In the genomic region with DNA sequence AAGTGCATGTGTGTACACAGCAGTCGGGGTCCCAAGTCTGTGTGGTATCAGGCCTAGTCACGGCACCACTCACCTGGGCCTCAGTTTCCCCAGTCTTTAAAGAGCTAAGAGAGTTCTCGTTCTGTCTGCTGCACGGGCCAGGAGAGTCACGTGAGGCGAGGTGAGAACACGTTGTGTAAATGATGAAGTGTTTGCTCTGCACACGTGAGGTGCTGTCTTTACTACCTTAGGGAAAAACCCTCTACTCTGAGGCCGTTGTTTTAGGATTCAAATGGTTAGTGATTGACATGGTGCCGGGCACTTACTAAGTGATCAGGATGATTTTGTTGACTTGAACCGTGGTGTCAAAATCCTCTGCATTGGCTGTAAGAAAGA, we compare ENCODE assay signal across 10 cellular contexts.
A peak's percentile ranks its signal among the peaks of the same experiment; 100 is the strongest.
DNase-seq lines count a peak whose midpoint lies in the region; TF ChIP-seq lines count a peak whose summit lies in the region.
"Had no signal": no experiment of that assay in that cellular context is flagged by ENCODE, and none has a peak within 500 bp of the region (broad histone marks: within the 10 kb centered on the region; RNA-seq: fewer than 3 reads in every experiment).

No MANE protein-coding gene starts in this region.

- TF ChIP-seq CTCF in adrenal gland (IDR thresholded peaks at IDR 0.05) (no peak), neural progenitor cell (IDR thresholded peaks at IDR 0.05) (no peak)

- H3K27me3 Mint-ChIP-seq in neural progenitor cell (ENCODE audit: insufficient read depth, low read depth), result peaks cover 30% of the 10 kb centered on the region

- no peak overlapping the region for H3K4me2 ChIP-seq in neural progenitor cell

- H3K27me3 ChIP-seq in adrenal gland (no peaks in the 10 kb centered on the region), MG63 (no peaks in the 10 kb centered on the region), neural progenitor cell (peaks cover 100% of the 10 kb centered on the region)

- H3K4me1 ChIP-seq in adrenal gland (replicated peaks in 1 of 2) (peaks cover 32 to 59% of the 10 kb centered on the region in 2 donors), neural progenitor cell (no peaks in the 10 kb centered on the region)

- no peaks in the 10 kb centered on the region for H3K79me2 ChIP-seq in neural progenitor cell (ENCODE audit: low read depth)

- H3K36me3 ChIP-seq in adrenal gland (replicated peaks in 1 of 2), result no peaks in the 10 kb centered on the region
- H3K36me3 ChIP-seq in MG63, result peaks cover 33% of the 10 kb centered on the region
- H3K36me3 ChIP-seq in neural progenitor cell, result no peaks in the 10 kb centered on the region

- no peak overlapping the region for H3K27ac Mint-ChIP-seq in neural progenitor cell
- H3K27ac Mint-ChIP-seq: progenitor cell of endocrine pancreas had no signal

- H3F3A ChIP-seq in neural progenitor cell (ENCODE audit: low read depth), result peaks cover under 1% of the 10 kb centered on the region

- H2AFZ ChIP-seq in neural progenitor cell (replicated peaks), result no peak overlapping the region

- DNase-seq in NCI-H128 (lab: John Stamatoyannopoulos, UW; ENCODE audit: unreplicated experiment) (peak; percentile 53), adrenal gland (peak in 4 of 7 donors; percentile 6 to 47 (median 15)), islet precursor cell (peak; percentile 19), substantia nigra (lab: John Stamatoyannopoulos, UW) (no peak), MG63 (no peak), NCI-H1930 (lab: John Stamatoyannopoulos, UW) (no peak), neural progenitor cell (ENCODE audit: low spot score) (no peak)
- no peak for DNase-seq in activated CD4-positive, alpha-beta T cell treated with anti-CD3 and anti-CD28 coated beads, Interleukin-2, amount 50 U/mL, for 1 hour
- DNase-seq: NCI-H748 treated with DMSO at 0.1 percent for 48 hours had no signal

- no peak overlapping the region for H3K4me3 ChIP-seq in adrenal gland
- no peak overlapping the region for H3K4me3 ChIP-seq in MG63
- H3K4me3 ChIP-seq in neural progenitor cell, result no peak overlapping the region

- H3K27ac ChIP-seq in adrenal gland (peak overlapping the region in 2 of 5 donors; percentile 64 to 98), substantia nigra (ENCODE audit: low read depth, low read length, poor library complexity, severe bottlenecking) (peak overlapping the region; percentile 99), neural progenitor cell (no peak overlapping the region)

- H3K9me3 ChIP-seq in adrenal gland (replicated peaks in 1 of 3) (no peaks in the 10 kb centered on the region), MG63 (no peaks in the 10 kb centered on the region), neural progenitor cell (ENCODE audit: low read depth) (no peaks in the 10 kb centered on the region)

- no peak overlapping the region for H3K4me3 Mint-ChIP-seq in neural progenitor cell

- intact Hi-C loops in adrenal gland (cut with DNase I), result no loop called here

- no peak for TF ChIP-seq POLR2A in adrenal gland (IDR thresholded peaks at IDR 0.05)

- peaks cover 3% of the 10 kb centered on the region for H4K20me1 ChIP-seq in neural progenitor cell (ENCODE audit: low read depth)

- no peak overlapping the region for H3K9ac ChIP-seq in neural progenitor cell

- WGBS in adrenal gland, 4 donors, result 83 to 92% (median 90%) methylated on average over 11 of the region's 11 CpGs

- H3K36me3 Mint-ChIP-seq in neural progenitor cell, result no peaks in the 10 kb centered on the region

- peaks cover 4% of the 10 kb centered on the region for H3K9me3 Mint-ChIP-seq in neural progenitor cell

- peaks cover 4% of the 10 kb centered on the region for H3K4me1 Mint-ChIP-seq in neural progenitor cell

Comparison
In these comparisons a context has a peak if more than half of its experiments do, and no peak if none do; other contexts are left out.
1. DNase-seq: peak in NCI-H128 (single experiment), adrenal gland (4 of 7) and islet precursor cell (single experiment); none in substantia nigra (0 of 49), activated CD4-positive, alpha-beta T cell treated with anti-CD3 and anti-CD28 coated beads, Interleukin-2, amount 50 U/mL, for 1 hour (single experiment), MG63 (single experiment), NCI-H1930 (0 of 2) and neural progenitor cell (single experiment).